12 cellular contexts compared by ENCODE assay signal in genomic region chr9:16131269-16131668, GRCh38.
DNase-seq lines count a peak whose midpoint lies in the region; FAIRE-seq and TF ChIP-seq lines count a peak whose summit lies in the region.
"Had no signal": no experiment of that assay in that cellular context is flagged by ENCODE, and none has a peak within 500 bp of the region (broad histone marks: within the 10 kb centered on the region; RNA-seq: fewer than 3 reads in every experiment).

No MANE protein-coding gene starts in this region.

- no peaks in the 10 kb centered on the region for H3K9me1 ChIP-seq in keratinocyte (ENCODE audit: control insufficient read depth, extremely low read depth, insufficient read depth, low read length)

- H3K9me3 ChIP-seq in keratinocyte (ENCODE audit: control insufficient read depth, low read depth, low read length) = no peaks in the 10 kb centered on the region
- H3K9me3 ChIP-seq: body of pancreas had no signal

- in situ Hi-C loops in astrocyte of the spinal cord (cut with HindIII; ENCODE audit: low sequenced_read_pairs) = no loop called here

- peaks cover 12% of the 10 kb centered on the region for H3K4me1 ChIP-seq in keratinocyte (ENCODE audit: control insufficient read depth, extremely low read depth, insufficient read depth, low read length)
- H3K4me1 ChIP-seq: body of pancreas had no signal

- POLR2A ChIA-PET in HEK293T (lab: Yijun Ruan, JAX) = no interaction called here

- peak; percentile 47 for DNase-seq in AG20443 (ENCODE audit: low spot score)
- DNase-seq in HEK293T (ENCODE audit: extremely low spot score) = peak; percentile 8
- DNase-seq in astrocyte of the spinal cord (ENCODE audit: low read depth, low spot score) = peak; percentile 61
- no peak for DNase-seq in keratinocyte (ENCODE audit: low read depth, low spot score)
- no peak for DNase-seq in NAMALWA (ENCODE audit: low spot score)
- DNase-seq in HTR-8/SVneo (ENCODE audit: insufficient read length, low spot score) = no peak
- no peak for DNase-seq in D341Med (ENCODE audit: low spot score)
- no peak for DNase-seq in cerebellar nuclear complex (lab: John Stamatoyannopoulos, UW)
- DNase-seq: body of pancreas; CD8-positive, alpha-beta memory T cell; NCI-H1436 had no signal

- no peaks in the 10 kb centered on the region for H4K20me1 ChIP-seq in keratinocyte (ENCODE audit: control insufficient read depth, extremely low read depth, insufficient read depth, low read length)

- no peak overlapping the region for H2AFZ ChIP-seq in keratinocyte (ENCODE audit: control insufficient read depth, low read length)

- FAIRE-seq in keratinocyte (lab: Jason Lieb, UNC) (peak; percentile 34), HTR-8/SVneo (lab: Jason Lieb, UNC) (no peak)
- FAIRE-seq: frontal cortex had no signal

- H3K36me3 ChIP-seq in keratinocyte (ENCODE audit: control insufficient read depth in 2 of 2, extremely low read depth in 1 of 2, insufficient read depth in 2 of 2, low read length in 2 of 2) = no peaks in the 10 kb centered on the region

- no peak overlapping the region for H3K4me3 ChIP-seq in astrocyte of the spinal cord (ENCODE audit: low read depth, low read length)
- H3K4me3 ChIP-seq in keratinocyte (ENCODE audit: control insufficient read depth in 2 of 3, extremely low read depth in 1 of 3, insufficient read depth in 2 of 3, low read depth in 1 of 3, low read length in 3 of 3) = no peak overlapping the region
- H3K4me3 ChIP-seq: body of pancreas had no signal

- dilution Hi-C loops in keratinocyte (cut with MboI; ENCODE audit: extremely low pct_ligation_motif_present, low sequenced_read_pairs) = no loop called here

- no peaks in the 10 kb centered on the region for H3K79me2 ChIP-seq in keratinocyte (ENCODE audit: control insufficient read depth, insufficient read depth, low read length)

- TF ChIP-seq CTCF in astrocyte of the spinal cord (IDR thresholded peaks at IDR 0.05; ENCODE audit: low read depth, low read length) (peak; percentile 47), keratinocyte (optimal IDR thresholded peaks at IDR 0.05 in 1 of 3, IDR thresholded peaks at IDR 0.05 in 1 of 3, conservative IDR thresholded peaks at IDR 0.05 in 1 of 3; ENCODE audit: extremely low read depth in 1 of 3, insufficient read depth in 2 of 3, low read length in 3 of 3) (peak; percentile 29 to 67 (median 39))

- H3K27ac ChIP-seq in keratinocyte (ENCODE audit: control insufficient read depth, insufficient read depth, low read length) = no peak overlapping the region
- H3K27ac ChIP-seq: body of pancreas had no signal

- CTCF ChIA-PET in HEK293T (lab: Yijun Ruan, JAX) = no interaction called here

- H3K4me2 ChIP-seq in keratinocyte (ENCODE audit: control insufficient read depth, extremely low read depth, insufficient read depth, low read depth, low read length) = no peak overlapping the region

- no peaks in the 10 kb centered on the region for H3K27me3 ChIP-seq in keratinocyte (ENCODE audit: control insufficient read depth, extremely low read depth, insufficient read depth, low read length)
- H3K27me3 ChIP-seq: body of pancreas had no signal

- H3K9ac ChIP-seq in keratinocyte (ENCODE audit: control insufficient read depth, extremely low read depth, insufficient read depth, low read length) = no peak overlapping the region

TF ChIP-seq in HEK293T, 16 proteins besides CTCF, POLR2A, EP300 and RAD21:
- no peak for TF ChIP-seq LEF1 (IDR thresholded peaks at IDR 0.05; ENCODE audit: borderline replicate concordance)
- TF ChIP-seq PKNOX1 (IDR thresholded peaks at IDR 0.05) = no peak

Comparison
In these comparisons a context has a peak if more than half of its experiments do, and no peak if none do; other contexts are left out.
1. DNase-seq: peak in AG20443 (single experiment), HEK293T (single experiment) and astrocyte of the spinal cord (single experiment); none in keratinocyte (single experiment), NAMALWA (single experiment), HTR-8/SVneo (single experiment), D341Med (single experiment) and cerebellar nuclear complex (0 of 2).